8 cellular contexts compared by ENCODE assay signal in genomic region chr19:55385236-55385748, GRCh38. TPM values are rescaled to one million over a fixed set of nuclear protein-coding genes. Genes with fewer than 3 reads are reported as not detected.
DNase-seq lines count a peak whose midpoint lies in the region; ATAC-seq, FAIRE-seq and TF ChIP-seq lines count a peak whose summit lies in the region.

No MANE protein-coding gene starts in this region.

- peak overlapping the region; percentile 58 to 82 for H3K4me3 ChIP-seq in right atrium auricular region
- peak overlapping the region; percentile 74 to 78 for H3K4me3 ChIP-seq in prostate gland
- peak overlapping the region; percentile 96 for H3K4me3 ChIP-seq in upper lobe of right lung

- no peaks in the 10 kb centered on the region for H3K9me3 Mint-ChIP-seq in T-helper 1 cell treated with Interleukin-12 subunit alpha and Interleukin-12 subunit beta and Interleukin-4 antibody, amounts not matched to agents 30 μg/mL and 1 μg/mL, for 36 hours

- H3K36me3 Mint-ChIP-seq in T-helper 1 cell treated with Interleukin-12 subunit alpha and Interleukin-12 subunit beta and Interleukin-4 antibody, amounts not matched to agents 30 μg/mL and 1 μg/mL, for 36 hours (ENCODE audit: low read depth) = peaks cover 48% of the 10 kb centered on the region

- FAIRE-seq in GM12892 (lab: Jason Lieb, UNC) = no peak

- TF ChIP-seq POLR2A in GM12892 (IDR thresholded peaks at IDR 0.05; ENCODE audit: low read depth, low read length) (no peak), prostate gland (IDR thresholded peaks at IDR 0.05) (peak; percentile 53)

- peak overlapping the region; percentile 91 to 92 for H3K27ac ChIP-seq in right atrium auricular region
- H3K27ac ChIP-seq in prostate gland = peak overlapping the region; percentile 93 to 96
- H3K27ac ChIP-seq in upper lobe of right lung = peak overlapping the region; percentile 93

- H3K9me3 ChIP-seq in right atrium auricular region (no peaks in the 10 kb centered on the region), prostate gland (no peaks in the 10 kb centered on the region), upper lobe of right lung (no peaks in the 10 kb centered on the region)

- DNase-seq in GM12892 (ENCODE audit: insufficient read length) (peak; percentile 80), NCI-H1694 (lab: John Stamatoyannopoulos, UW) (peak; percentile 96), amygdala (lab: John Stamatoyannopoulos, UW) (peak; percentile 57 to 98 (median 88)), right atrium auricular region (ENCODE audit: low spot score) (peak; percentile 98), prostate gland (ENCODE audit: low spot score) (peak; percentile 96), upper lobe of right lung (peak; percentile 97)

- H3K4me1 ChIP-seq in right atrium auricular region (peaks cover 0 to 54% of the 10 kb centered on the region in 2 donors), prostate gland (replicated peaks) (peaks cover 30% of the 10 kb centered on the region), upper lobe of right lung (peaks cover 38% of the 10 kb centered on the region)

- H3K4me1 Mint-ChIP-seq in T-helper 1 cell treated with Interleukin-12 subunit alpha and Interleukin-12 subunit beta and Interleukin-4 antibody, amounts not matched to agents 30 μg/mL and 1 μg/mL, for 36 hours (ENCODE audit: low read depth) = peaks cover 42% of the 10 kb centered on the region

- intact Hi-C loops in prostate gland (cut with DNase I) (loop anchor here (5.0 kb wide), 2 partner anchors 43 to 83 kb away; no protein-coding TSS in a partner anchor), upper lobe of right lung (cut with DNase I) (no loop called here)

- H3K36me3 ChIP-seq in right atrium auricular region = peaks cover 32% of the 10 kb centered on the region
- H3K36me3 ChIP-seq in prostate gland = peaks cover 0 to 5% of the 10 kb centered on the region in 2 donors
- peaks cover 28% of the 10 kb centered on the region for H3K36me3 ChIP-seq in upper lobe of right lung

- H3K27me3 ChIP-seq in right atrium auricular region (no peaks in the 10 kb centered on the region), prostate gland (replicated peaks; ENCODE audit: insufficient read depth) (no peaks in the 10 kb centered on the region), upper lobe of right lung (no peaks in the 10 kb centered on the region)

- no peaks in the 10 kb centered on the region for H3K27me3 Mint-ChIP-seq in T-helper 1 cell treated with Interleukin-12 subunit alpha and Interleukin-12 subunit beta and Interleukin-4 antibody, amounts not matched to agents 30 μg/mL and 1 μg/mL, for 36 hours (ENCODE audit: low read depth)

- 2% methylated on average over 32 of the region's 32 CpGs for WGBS in prostate gland

- H3K27ac Mint-ChIP-seq in T-helper 1 cell treated with Interleukin-12 subunit alpha and Interleukin-12 subunit beta and Interleukin-4 antibody, amounts not matched to agents 30 μg/mL and 1 μg/mL, for 36 hours = peak overlapping the region; percentile 98

- peak overlapping the region; percentile 98 for H3K4me3 Mint-ChIP-seq in T-helper 1 cell treated with Interleukin-12 subunit alpha and Interleukin-12 subunit beta and Interleukin-4 antibody, amounts not matched to agents 30 μg/mL and 1 μg/mL, for 36 hours

- ATAC-seq in HG02885 (IDR thresholded peaks at IDR 0.05; ENCODE audit: poor library complexity, unreplicated experiment) (peak; percentile 53), upper lobe of right lung (peak; percentile 83)

- no peak for TF ChIP-seq CTCF in right atrium auricular region (IDR thresholded peaks at IDR 0.05)
- no peak for TF ChIP-seq CTCF in prostate gland (IDR thresholded peaks at IDR 0.05)
- no peak for TF ChIP-seq CTCF in upper lobe of right lung (IDR thresholded peaks at IDR 0.05)

RNA-seq across cellular contexts. Expression of gene RPL28, which starts 0.4 kb away (rescaled TPM):
- polyA plus RNA-seq in GM12892 (2012; ENCODE audit: missing spikeins) = 1,315 TPM
- total RNA-seq in right atrium auricular region (100 to 1,000 TPM; 175 to 319 TPM), prostate gland (100 to 1,000 TPM; 439 to 554 TPM), upper lobe of right lung (1,343 TPM)

RNA-seq across cellular contexts. Expression of gene TMEM238, which starts 1.2 kb away (rescaled TPM):
- polyA plus RNA-seq in GM12892 (2012; ENCODE audit: missing spikeins) = not detected
- total RNA-seq in right atrium auricular region = 1 to 10 TPM in 1 of 2 donors, not detected in 1; 1.2 TPM
- total RNA-seq in prostate gland = 100 to 1,000 TPM in 1 of 2 donors, 10 to 100 TPM in 1; 19.6 to 116 TPM
- 19.8 TPM for total RNA-seq in upper lobe of right lung

RNA-seq across cellular contexts. Expression of gene TMEM190, which starts 8.7 kb away (rescaled TPM):
- polyA plus RNA-seq in GM12892 (2012; ENCODE audit: missing spikeins) = not detected
- total RNA-seq in right atrium auricular region (not detected), prostate gland (not detected), upper lobe of right lung (not detected)

RNA-seq across cellular contexts. Expression of gene IL11, which starts 15.0 kb away (rescaled TPM):
- polyA plus RNA-seq in GM12892 (2012; ENCODE audit: missing spikeins) = 0.17 TPM
- under 1 TPM in 1 of 2 donors, not detected in 1; 0.16 TPM for total RNA-seq in right atrium auricular region
- 1 to 10 TPM in 1 of 2 donors, not detected in 1; 2.0 TPM for total RNA-seq in prostate gland
- 0.84 TPM for total RNA-seq in upper lobe of right lung

RNA-seq across cellular contexts. Expression of gene GARIN5B, which starts 22.2 kb away (rescaled TPM):
- not detected for polyA plus RNA-seq in GM12892 (2012; ENCODE audit: missing spikeins)
- total RNA-seq in right atrium auricular region = not detected
- total RNA-seq in prostate gland = 1 to 10 TPM in 1 of 2 donors, not detected in 1; 1.5 TPM
- not detected for total RNA-seq in upper lobe of right lung

Comparison
In these comparisons a context has a peak if more than half of its experiments do, and no peak if none do; other contexts are left out.
1. Peak in every context shown above with its lines: DNase-seq, ATAC-seq, H3K4me3 ChIP-seq and H3K27ac ChIP-seq.